Comparison of ENCODE assay signal across 8 cellular contexts in the genomic region with DNA sequence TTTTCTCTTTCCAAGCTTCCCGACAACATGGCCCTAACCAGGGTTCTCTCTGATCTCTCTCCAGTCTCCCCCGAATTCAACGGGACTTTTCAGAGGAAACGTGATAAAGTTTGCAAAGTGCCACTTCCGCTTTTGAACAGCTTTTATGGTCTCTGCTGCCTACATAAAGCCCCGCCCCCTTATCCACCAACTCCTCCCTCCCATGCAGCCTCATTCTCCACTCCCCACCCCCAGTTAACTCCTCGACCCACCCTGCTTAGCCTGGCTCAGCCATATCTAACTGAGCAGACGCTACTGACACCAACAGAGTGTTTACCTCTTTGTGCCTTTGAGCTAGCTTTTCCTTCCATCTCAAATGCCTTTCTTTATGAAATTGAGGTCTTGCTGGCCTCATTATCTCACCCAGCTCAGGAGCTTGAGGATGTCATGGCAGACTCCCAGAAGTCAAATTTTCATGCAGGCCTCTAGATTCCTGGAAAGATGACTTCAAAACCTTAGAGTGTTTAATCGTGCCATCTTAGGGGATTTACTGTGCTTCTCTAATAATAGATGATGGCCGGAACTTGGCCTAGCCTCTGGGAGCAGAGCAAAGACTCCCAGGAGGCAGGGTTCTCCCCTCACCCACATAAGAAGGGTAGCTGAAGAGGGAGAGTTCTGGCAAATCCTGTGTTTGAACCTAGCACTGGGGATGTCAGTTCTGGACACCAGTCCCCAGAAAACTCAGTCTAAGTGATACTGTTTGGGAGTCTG.
DNase-seq lines count a peak whose midpoint lies in the region; ATAC-seq and TF ChIP-seq lines count a peak whose summit lies in the region.

No MANE protein-coding gene starts in this region.

- peak; percentile 20 to 67 for ATAC-seq in left cardiac atrium
- ATAC-seq in Right ventricle myocardium superior (ENCODE audit: poor library complexity): no peak
- ATAC-seq in right lobe of liver: no peak

- H3K4me3 ChIP-seq in right lobe of liver: no peak overlapping the region

- no peaks in the 10 kb centered on the region for H3K36me3 ChIP-seq in right lobe of liver

- H3K27me3 ChIP-seq in right lobe of liver: no peaks in the 10 kb centered on the region

- no peak for DNase-seq in left cardiac atrium
- DNase-seq in Right ventricle myocardium superior: no peak
- peak; percentile 9 for DNase-seq in OCI-M2 (lab: John Stamatoyannopoulos, UW; ENCODE audit: unreplicated experiment)
- peak; percentile 10 for DNase-seq in activated T-helper 9 cell treated with anti-CD3 and anti-CD28 coated beads, Interleukin-2, amount 50 U/mL, for 16 hours (ENCODE audit: low read depth)
- peak; percentile 49 for DNase-seq in stimulated activated CD4-positive, alpha-beta T cell treated with anti-CD3 and anti-CD28 coated beads, Interleukin-4, amount 100 ng/mL, for 1 hour
- no peak for DNase-seq in NCI-H2196 treated with DMSO at 0.1 percent for 48 hours (lab: John Stamatoyannopoulos, UW; ENCODE audit: unreplicated experiment)
- no peak for DNase-seq in right lobe of liver
- DNase-seq in SW 1271 (lab: John Stamatoyannopoulos, UW): no peak

- peaks cover 0 to 11% (median 0%) of the 10 kb centered on the region in 4 donors for H3K4me1 ChIP-seq in right lobe of liver

- H3K27ac ChIP-seq in right lobe of liver: peak overlapping the region in 1 of 3 donors; percentile 62

- intact Hi-C loops in left cardiac atrium (cut with DNase I): no loop called here
- intact Hi-C loops in Right ventricle myocardium superior (cut with DNase I): no loop called here
- intact Hi-C loops in right lobe of liver (cut with DNase I): no loop called here

- no peaks in the 10 kb centered on the region for H3K9me3 ChIP-seq in right lobe of liver

- TF ChIP-seq CTCF in right lobe of liver (IDR thresholded peaks at IDR 0.05): no peak

- no peak for TF ChIP-seq POLR2A in right lobe of liver (IDR thresholded peaks at IDR 0.05)

- WGBS in right lobe of liver (ENCODE audit: insufficient coverage, low coverage, low lambda C conversion rate, missing lambda C conversion rate): 47% methylated on average over 10 of the region's 10 CpGs

Comparison
In these comparisons a context has a peak if more than half of its experiments do, and no peak if none do; other contexts are left out.
1. ATAC-seq: peak in left cardiac atrium (2 of 2); none in Right ventricle myocardium superior (single experiment) and right lobe of liver (0 of 4).
2. DNase-seq: peak in OCI-M2 (single experiment), activated T-helper 9 cell treated with anti-CD3 and anti-CD28 coated beads, Interleukin-2, amount 50 U/mL, for 16 hours (single experiment) and stimulated activated CD4-positive, alpha-beta T cell treated with anti-CD3 and anti-CD28 coated beads, Interleukin-4, amount 100 ng/mL, for 1 hour (single experiment); none in left cardiac atrium (single experiment), Right ventricle myocardium superior (single experiment), NCI-H2196 treated with DMSO at 0.1 percent for 48 hours (single experiment), right lobe of liver (0 of 3) and SW 1271 (0 of 2).